2 cellular contexts compared by ENCODE assay signal in genomic region chr3:129003578-129004112, GRCh38.
TF ChIP-seq lines count a peak whose summit lies in the region.

No MANE protein-coding gene starts in this region.

TF ChIP-seq in endothelial cell of umbilical vein, 7 proteins besides CTCF, POLR2A, EP300 and RAD21 (continued from another document):
- TF ChIP-seq MAX (IDR thresholded peaks at IDR 0.05; ENCODE audit: insufficient read depth, insufficient read length) (no peak), MYC (IDR thresholded peaks at IDR 0.05; ENCODE audit: low read depth, low read length) (no peak), POLR2AphosphoS5 (IDR thresholded peaks at IDR 0.05; ENCODE audit: insufficient read depth, low read depth, low read length) (no peak), EZH2 (IDR thresholded peaks at IDR 0.05; ENCODE audit: borderline replicate concordance, low read depth, low read length, severe bottlenecking) (peak; percentile 81)

TF ChIP-seq in HEK293T, 16 proteins besides CTCF, POLR2A, EP300 and RAD21 (continued from another document):
- TF ChIP-seq PKNOX1 (IDR thresholded peaks at IDR 0.05): no peak
